8 cellular contexts compared by ENCODE assay signal in genomic region chr4:121824171-121824527, GRCh38. TPM values are rescaled to one million over a fixed set of nuclear protein-coding genes. Genes with fewer than 3 reads are reported as not detected.
DNase-seq lines count a peak whose midpoint lies in the region; ATAC-seq and TF ChIP-seq lines count a peak whose summit lies in the region.

No MANE protein-coding gene starts in this region.

- CTCF ChIA-PET in CD8-positive, alpha-beta T cell (lab: Charles Lee): interaction anchor here (0.8 to 1.0 kb wide), 2 partner anchors 9 to 43 kb away, joined by 3 to 5 read pairs; no protein-coding TSS in a partner anchor

- H3K4me3 Mint-ChIP-seq in CD8-positive, alpha-beta T cell: peak overlapping the region; percentile 91
- H3K4me3 Mint-ChIP-seq in chondrocyte (ENCODE audit: unreplicated experiment) (peak overlapping the region; percentile 93), nephron (peak overlapping the region; percentile 86 to 94 (median 89))

- intact Hi-C loops in CD8-positive, alpha-beta T cell (cut with DNase I, micrococcal nuclease): loop anchor here (1.0 to 10.0 kb wide), 7 partner anchors 46 to 1669 kb away; partner anchors contain the start of genes NUDT6 (in 2 of the 2), ANXA5 (in 1 of the 2), BBS12 (in 1 of the 2) and BBS7 (in 1 of the 2)
- intact Hi-C loops in left colon (cut with DNase I, micrococcal nuclease): no loop called here

- H3K36me3 ChIP-seq in CD8-positive, alpha-beta T cell (ENCODE audit: insufficient read depth, low read length): no peaks in the 10 kb centered on the region

- H3K27ac ChIP-seq in CD8-positive, alpha-beta T cell (ENCODE audit: low read depth, low read length): peak overlapping the region; percentile 64

- no peak for DNase-seq in CD8-positive, alpha-beta T cell
- DNase-seq in chondrocyte (ENCODE audit: low spot score) (no peak), NCI-H510A treated with DMSO at 0.1 percent for 48 hours (lab: John Stamatoyannopoulos, UW) (no peak), NCI-H524 treated with DMSO at 0.1 percent for 48 hours (lab: John Stamatoyannopoulos, UW) (no peak), AG20443 (ENCODE audit: low spot score) (no peak), left colon (no peak)

- peaks cover 13% of the 10 kb centered on the region for H3K4me1 Mint-ChIP-seq in CD8-positive, alpha-beta T cell (ENCODE audit: low read depth)
- H3K4me1 Mint-ChIP-seq in chondrocyte (ENCODE audit: low read depth): peaks cover 39% of the 10 kb centered on the region
- peaks cover 22% of the 10 kb centered on the region for H3K4me1 Mint-ChIP-seq in nephron

- ATAC-seq in CD8-positive, alpha-beta T cell: no peak
- ATAC-seq in HG03442 (IDR thresholded peaks at IDR 0.05; ENCODE audit: unreplicated experiment): peak; percentile 1
- ATAC-seq in left colon: no peak

- TF ChIP-seq CTCF in CD8-positive, alpha-beta T cell (IDR thresholded peaks at IDR 0.05): no peak
- TF ChIP-seq CTCF in chondrocyte (IDR thresholded peaks at IDR 0.05) (no peak), nephron (IDR thresholded peaks at IDR 0.05; ENCODE audit: unreplicated experiment in 3 of 3) (no peak)

- POLR2A ChIA-PET in CD8-positive, alpha-beta T cell (lab: Charles Lee): interaction anchor here (1.0 to 1.6 kb wide), 2 partner anchors 23 to 46 kb away, joined by 5 to 13 read pairs; partner anchors contain the start of genes BBS7 and EXOSC9

- H3K27me3 Mint-ChIP-seq in CD8-positive, alpha-beta T cell (ENCODE audit: low read depth): no peaks in the 10 kb centered on the region
- H3K27me3 Mint-ChIP-seq in chondrocyte (ENCODE audit: low read depth) (no peaks in the 10 kb centered on the region), nephron (ENCODE audit: low read depth) (no peaks in the 10 kb centered on the region)

- H3K9me3 ChIP-seq in CD8-positive, alpha-beta T cell (ENCODE audit: low read length): no peaks in the 10 kb centered on the region

- peak overlapping the region; percentile 86 for H3K27ac Mint-ChIP-seq in CD8-positive, alpha-beta T cell
- H3K27ac Mint-ChIP-seq in chondrocyte (ENCODE audit: unreplicated experiment) (peak overlapping the region; percentile 96), nephron (peak overlapping the region; percentile 70 to 87 (median 84))

- H3K4me3 ChIP-seq in CD8-positive, alpha-beta T cell (ENCODE audit: low read depth, low read length): peak overlapping the region; percentile 74

- peaks cover 8% of the 10 kb centered on the region for H3K4me1 ChIP-seq in CD8-positive, alpha-beta T cell (ENCODE audit: insufficient read depth, low read length)

- H3K9me3 Mint-ChIP-seq in CD8-positive, alpha-beta T cell: no peaks in the 10 kb centered on the region
- H3K9me3 Mint-ChIP-seq in chondrocyte (ENCODE audit: low read depth) (no peaks in the 10 kb centered on the region), nephron (no peaks in the 10 kb centered on the region)

- H3K27me3 ChIP-seq in CD8-positive, alpha-beta T cell (ENCODE audit: insufficient read depth, low read length): no peaks in the 10 kb centered on the region

- H3K36me3 Mint-ChIP-seq in CD8-positive, alpha-beta T cell: peaks cover 8% of the 10 kb centered on the region
- H3K36me3 Mint-ChIP-seq in chondrocyte (ENCODE audit: low read depth) (peaks cover 4% of the 10 kb centered on the region), nephron (ENCODE audit: low read depth) (peaks cover 8% of the 10 kb centered on the region)

RNA-seq across cellular contexts. Expression of gene CCNA2, which starts 0.5 kb away (rescaled TPM):
- under 1 TPM; 0.22 to 0.43 TPM for total RNA-seq in CD8-positive, alpha-beta T cell
- total RNA-seq in chondrocyte (8.2 to 10.3 TPM (median 9.3 TPM) in 3 replicates), left colon (1 to 10 TPM; 3.6 to 10.0 TPM)

RNA-seq across cellular contexts. Expression of gene EXOSC9, which starts 23.0 kb away (rescaled TPM):
- 10 to 100 TPM; 76.9 to 80.5 TPM for total RNA-seq in CD8-positive, alpha-beta T cell
- total RNA-seq in chondrocyte (15.8 to 28.7 TPM (median 16.3 TPM) in 3 replicates), left colon (10 to 100 TPM; 10.2 to 13.2 TPM)

RNA-seq across cellular contexts. Expression of gene BBS7, which starts 46.1 kb away (rescaled TPM):
- 1 to 10 TPM; 3.4 to 4.7 TPM for total RNA-seq in CD8-positive, alpha-beta T cell
- total RNA-seq in chondrocyte (22.9 to 23.6 TPM (median 23.2 TPM) in 3 replicates), left colon (10 to 100 TPM; 11.3 to 14.1 TPM)

RNA-seq across cellular contexts. Expression of gene SMIM43, which starts 59.2 kb away (rescaled TPM):
- under 1 TPM; 0.30 to 0.42 TPM for total RNA-seq in CD8-positive, alpha-beta T cell
- total RNA-seq in chondrocyte (0.34 TPM in 1 of 3 replicates, not detected in the others), left colon (under 1 TPM in 1 of 2 donors, not detected in 1; 0.17 TPM)

Comparison
In these comparisons a context has a peak if more than half of its experiments do, and no peak if none do; other contexts are left out.
1. intact Hi-C loops: an anchor here in CD8-positive, alpha-beta T cell (1.0 to 10.0 kb wide); none called in left colon.